29 cellular contexts compared by ENCODE assay signal in genomic region chr14:101501341-101501740, GRCh38. TPM values are rescaled to one million over a fixed set of nuclear protein-coding genes. Genes with fewer than 3 reads are reported as not detected.
DNase-seq lines count a peak whose midpoint lies in the region; ATAC-seq, FAIRE-seq and TF ChIP-seq lines count a peak whose summit lies in the region.
"Had no signal": no experiment of that assay in that cellular context is flagged by ENCODE, and none has a peak within 500 bp of the region (broad histone marks: within the 10 kb centered on the region; RNA-seq: fewer than 3 reads in every experiment).

No MANE protein-coding gene starts in this region.

- H3K27me3 Mint-ChIP-seq in neural progenitor cell (ENCODE audit: insufficient read depth, low read depth) = peaks cover 6% of the 10 kb centered on the region
- H3K27me3 Mint-ChIP-seq in stimulated activated naive CD8-positive, alpha-beta T cell treated with anti-CD3 and anti-CD28 coated beads, Interleukin-15, amount 100 ng/mL, for 72 hours = peaks cover 49% of the 10 kb centered on the region

- no peak for FAIRE-seq in HepG2 (lab: Jason Lieb, UNC)
- FAIRE-seq: endometrium, pancreas had no signal

- H3K4me3 Mint-ChIP-seq in neural progenitor cell = no peak overlapping the region
- H3K4me3 Mint-ChIP-seq in stimulated activated naive CD8-positive, alpha-beta T cell treated with anti-CD3 and anti-CD28 coated beads, Interleukin-15, amount 100 ng/mL, for 72 hours = no peak overlapping the region
- H3K4me3 Mint-ChIP-seq: activated T-cell treated with anti-CD3 and anti-CD28 coated beads, Interleukin-2, amount 50 U/mL, for 24 hours; CD8-positive, alpha-beta T cell; HFFc6; IgD-negative memory B cell; T-helper 17 cell had no signal

- 88% methylated on average over 13 of the region's 18 CpGs for WGBS in right lobe of liver (ENCODE audit: insufficient coverage, low coverage, low lambda C conversion rate, missing lambda C conversion rate)
- 59% methylated on average over 15 of the region's 18 CpGs for WGBS in HepG2 (ENCODE audit: low lambda C conversion rate)

- H3K27ac ChIP-seq in right lobe of liver (no peak overlapping the region), HepG2 (ENCODE audit: extremely low read length, insufficient read depth, low read length) (no peak overlapping the region), neural progenitor cell (no peak overlapping the region)
- H3K27ac ChIP-seq: pancreas, upper lobe of left lung had no signal

- peaks cover 3% of the 10 kb centered on the region for H3K9me3 Mint-ChIP-seq in neural progenitor cell
- H3K9me3 Mint-ChIP-seq in stimulated activated naive CD8-positive, alpha-beta T cell treated with anti-CD3 and anti-CD28 coated beads, Interleukin-15, amount 100 ng/mL, for 72 hours = peaks cover 0 to 17% of the 10 kb centered on the region in 2 donors
- H3K9me3 Mint-ChIP-seq: activated T-cell treated with anti-CD3 and anti-CD28 coated beads, Interleukin-2, amount 50 U/mL, for 24 hours; CD8-positive, alpha-beta T cell had no signal

- H3K4me1 ChIP-seq in right lobe of liver = peaks cover 0 to 18% (median 7%) of the 10 kb centered on the region in 4 donors
- peaks cover 14% of the 10 kb centered on the region for H3K4me1 ChIP-seq in HepG2 (ENCODE audit: insufficient read depth, low read length)
- peaks cover 10% of the 10 kb centered on the region for H3K4me1 ChIP-seq in neural progenitor cell
- H3K4me1 ChIP-seq: upper lobe of left lung had no signal

- BruUV-seq in HepG2 (replicated peaks; lab: Mats Ljungman, UMichigan) = no TSS peak

- H3K9me3 ChIP-seq in right lobe of liver (no peaks in the 10 kb centered on the region), HepG2 (ENCODE audit: low read length) (no peaks in the 10 kb centered on the region; the same call in 1 of the 2 replicates), neural progenitor cell (ENCODE audit: low read depth) (no peaks in the 10 kb centered on the region)
- H3K9me3 ChIP-seq: pancreas, SK-N-SH had no signal

- no peaks in the 10 kb centered on the region for H3K36me3 ChIP-seq in right lobe of liver
- H3K36me3 ChIP-seq in HepG2 (replicated peaks in 1 of 2; ENCODE audit: control insufficient read depth in 1 of 2, insufficient read depth in 2 of 2, low read length in 2 of 2) = no peaks in the 10 kb centered on the region
- H3K36me3 ChIP-seq in neural progenitor cell = no peaks in the 10 kb centered on the region
- H3K36me3 ChIP-seq: pancreas, upper lobe of left lung had no signal

- TF ChIP-seq RAD21 in HepG2 (CRISPR knock-in tag; IDR thresholded peaks at IDR 0.05) = no peak

- POLR2A ChIA-PET in HepG2 (lab: Yijun Ruan, JAX) = no interaction called here

- TF ChIP-seq CTCF in right lobe of liver (IDR thresholded peaks at IDR 0.05) = no peak
- no peak for TF ChIP-seq CTCF in HepG2 (CRISPR knock-in tag; IDR thresholded peaks at IDR 0.05)
- TF ChIP-seq CTCF in neural progenitor cell (IDR thresholded peaks at IDR 0.05) = no peak

- H3K27me3 ChIP-seq in right lobe of liver (no peaks in the 10 kb centered on the region), HepG2 (ENCODE audit: control insufficient read depth in 1 of 2, insufficient read depth in 2 of 2, low read length in 2 of 2) (peaks cover 5 to 49% of the 10 kb centered on the region in 2 experiments; a peak in 4 of 5 replicates), neural progenitor cell (no peaks in the 10 kb centered on the region)
- H3K27me3 ChIP-seq: pancreas, upper lobe of left lung had no signal

- peak; percentile 2 for DNase-seq in NCI-H1092 treated with DMSO at 0.1 percent for 48 hours (lab: John Stamatoyannopoulos, UW)
- DNase-seq in NCI-H1092 (lab: John Stamatoyannopoulos, UW) = no peak
- peak in 2 of 3 donors; percentile 19 to 27 for DNase-seq in right lobe of liver
- DNase-seq in HepG2 (ENCODE audit: low spot score) = no peak
- DNase-seq in neural progenitor cell (ENCODE audit: low spot score) = no peak
- peak; percentile 30 for DNase-seq in ureter (ENCODE audit: low spot score)
- DNase-seq in COLO668 (lab: John Stamatoyannopoulos, UW; ENCODE audit: unreplicated experiment) = no peak
- DNase-seq in stimulated activated naive CD8-positive, alpha-beta T cell treated with anti-CD3 and anti-CD28 coated beads, Interleukin-15, amount 100 ng/mL, for 72 hours = no peak
- DNase-seq: activated CD4-positive, alpha-beta T cell treated with anti-CD3 and anti-CD28 coated beads for 4 hours; activated CD8-positive, alpha-beta memory T cell treated with anti-CD3 and anti-CD28 coated beads for 24 hours; activated naive CD4-positive, alpha-beta T cell treated with Interleukin-2 at 50 U/mL for 16 hours; activated T-cell treated with anti-CD3 and anti-CD28 coated beads, Interleukin-2, amount 50 U/mL, for 24 hours; GDM1; HFFc6; NCI-H1105 treated with DMSO at 0.1 percent for 48 hours; NCI-H2029 treated with DMSO at 0.1 percent for 48 hours; NCI-H510A treated with DMSO at 0.1 percent for 48 hours; RPMI8226; SK-N-SH had no signal

- no peak overlapping the region for H3K4me2 ChIP-seq in HepG2 (ENCODE audit: low read depth, low read length)
- H3K4me2 ChIP-seq in neural progenitor cell = no peak overlapping the region
- H3K4me2 ChIP-seq: SK-N-SH had no signal

- H2AFZ ChIP-seq in HepG2 (ENCODE audit: low read length) (no peak overlapping the region), neural progenitor cell (replicated peaks) (no peak overlapping the region)

- in situ Hi-C loops in HepG2 (cut with HindIII; ENCODE audit: extremely low pct_ligation_motif_present, low pct_unique_long_range_greater_than_20kb) = no loop called here

- H4K20me1 ChIP-seq in HepG2 (ENCODE audit: insufficient read depth, low read length) (no peaks in the 10 kb centered on the region), neural progenitor cell (ENCODE audit: low read depth) (peaks cover 8% of the 10 kb centered on the region)

- TF ChIP-seq EP300 in HepG2 (IDR thresholded peaks at IDR 0.05; ENCODE audit: low read depth in 2 of 2, low read length in 2 of 2) (no peak), HepG2 (CRISPR knock-in tag; IDR thresholded peaks at IDR 0.05; ENCODE audit: borderline replicate concordance) (no peak)

- no peak overlapping the region for H3K4me3 ChIP-seq in right lobe of liver
- no peak overlapping the region for H3K4me3 ChIP-seq in HepG2 (replicated peaks in 1 of 3; ENCODE audit: insufficient read depth in 1 of 3, low read depth in 2 of 3, low read length in 3 of 3)
- H3K4me3 ChIP-seq in neural progenitor cell = no peak overlapping the region
- H3K4me3 ChIP-seq: pancreas, upper lobe of left lung had no signal

- intact Hi-C loops in right lobe of liver (cut with DNase I) = no loop called here
- intact Hi-C loops in HepG2 (cut with micrococcal nuclease; ENCODE audit: unreplicated experiment) = no loop called here

- H3K27ac Mint-ChIP-seq in neural progenitor cell = peak overlapping the region; percentile 89
- H3K27ac Mint-ChIP-seq in stimulated activated naive CD8-positive, alpha-beta T cell treated with anti-CD3 and anti-CD28 coated beads, Interleukin-15, amount 100 ng/mL, for 72 hours = no peak overlapping the region
- H3K27ac Mint-ChIP-seq: activated T-cell treated with anti-CD3 and anti-CD28 coated beads, Interleukin-2, amount 50 U/mL, for 24 hours; CD8-positive, alpha-beta T cell; HFFc6; IgD-negative memory B cell; T-helper 17 cell had no signal

- H3K9ac ChIP-seq in HepG2 (ENCODE audit: insufficient read depth, low read depth, low read length) (no peak overlapping the region), neural progenitor cell (no peak overlapping the region)
- H3K9ac ChIP-seq: SK-N-SH had no signal

- CTCF ChIA-PET in HepG2 (lab: Yijun Ruan, JAX; ENCODE audit: low intra/inter-chr PET ratio, low total read pairs) = no interaction called here

- H3K79me2 ChIP-seq in HepG2 (ENCODE audit: insufficient read depth, low read length) (no peaks in the 10 kb centered on the region), neural progenitor cell (ENCODE audit: low read depth) (no peaks in the 10 kb centered on the region)

- TF ChIP-seq POLR2A in right lobe of liver (IDR thresholded peaks at IDR 0.05) = no peak
- no peak for TF ChIP-seq POLR2A in HepG2 (IDR thresholded peaks at IDR 0.05; ENCODE audit: insufficient read depth in 1 of 2, low read depth in 2 of 2, low read length in 2 of 2)

- H3K36me3 Mint-ChIP-seq in neural progenitor cell = no peaks in the 10 kb centered on the region
- H3K36me3 Mint-ChIP-seq: CD8-positive, alpha-beta T cell had no signal

- H3F3A ChIP-seq in neural progenitor cell (ENCODE audit: low read depth) = peaks cover 10% of the 10 kb centered on the region

- no peak for ATAC-seq in right lobe of liver
- no peak for ATAC-seq in HepG2
- no peak for ATAC-seq in stimulated activated naive CD8-positive, alpha-beta T cell treated with anti-CD3 and anti-CD28 coated beads, Interleukin-15, amount 100 ng/mL, for 72 hours
- ATAC-seq: CD8-positive, alpha-beta T cell; pancreas; right cardiac atrium; T-helper 17 cell had no signal

- H3K4me1 Mint-ChIP-seq in neural progenitor cell = peaks cover 32% of the 10 kb centered on the region
- no peaks in the 10 kb centered on the region for H3K4me1 Mint-ChIP-seq in stimulated activated naive CD8-positive, alpha-beta T cell treated with anti-CD3 and anti-CD28 coated beads, Interleukin-15, amount 100 ng/mL, for 72 hours
- H3K4me1 Mint-ChIP-seq: IgD-negative memory B cell had no signal

RNA-seq across cellular contexts. Expression of gene DIO3, which starts 60.0 kb away (rescaled TPM):
- total RNA-seq in right lobe of liver = 1 to 10 TPM in 1 of 6 experiments, under 1 TPM in 1, not detected in 4; 0.39 to 6.4 TPM
- total RNA-seq in HepG2 (2016; rRNA removed; fragmentation: Illumina TruSeq; extraction: Trizol) = not detected in 2 replicates
- total RNA-seq in HepG2 (2016; cell fraction: cytosol; rRNA removed; fragmentation: Illumina TruSeq; extraction: Trizol; ENCODE audit: low read depth) = not detected in 2 replicates
- not detected in 2 replicates for total RNA-seq in HepG2 (2016; cell fraction: insoluble cytoplasmic fraction; rRNA removed; fragmentation: Illumina TruSeq; extraction: Trizol)
- not detected in 2 replicates for total RNA-seq in HepG2 (2016; cell fraction: membrane; rRNA removed; fragmentation: Illumina TruSeq; extraction: Trizol)
- total RNA-seq in HepG2 (2016; cell fraction: nucleus; rRNA removed; fragmentation: Illumina TruSeq; extraction: Trizol) = not detected in 2 replicates
- polyA plus RNA-seq in HepG2 (2011; rRNA removed) = not detected in 2 replicates
- not detected in 2 replicates for polyA plus RNA-seq in HepG2 (2011; cell fraction: cytosol; rRNA removed)
- not detected in 2 replicates for polyA plus RNA-seq in HepG2 (2011; cell fraction: nucleus; rRNA removed)
- polyA plus RNA-seq in HepG2 (2012) = not detected in 2 replicates
- not detected in 2 replicates for polyA plus RNA-seq in HepG2 (2016; cell fraction: cytosol; fragmentation: Illumina TruSeq; extraction: Trizol; ENCODE audit: low read depth)
- polyA plus RNA-seq in HepG2 (2016; cell fraction: insoluble cytoplasmic fraction; fragmentation: Illumina TruSeq; extraction: Trizol; ENCODE audit: low read depth) = not detected in 2 replicates
- not detected in 2 replicates for polyA plus RNA-seq in HepG2 (2016; cell fraction: membrane; fragmentation: Illumina TruSeq; extraction: Trizol; ENCODE audit: low read depth)
- polyA plus RNA-seq in HepG2 (2016; cell fraction: nucleus; fragmentation: Illumina TruSeq; extraction: Trizol; ENCODE audit: insufficient read depth, low read depth) = not detected in 2 replicates
- 0.10 and 7.2 TPM in 2 replicates for polyA minus RNA-seq in HepG2 (2011; rRNA and poly(A)+ RNA removed; ENCODE audit: low replicate concordance)
- not detected in 2 replicates for polyA minus RNA-seq in HepG2 (2011; cell fraction: cytosol; rRNA and poly(A)+ RNA removed)
- polyA minus RNA-seq in HepG2 (2011; cell fraction: nucleus; rRNA and poly(A)+ RNA removed) = not detected in 2 replicates
- total RNA-seq in neural progenitor cell (ENCODE audit: low replicate concordance) = 0.90 and 3.3 TPM in 2 replicates
- 0.47 TPM for total RNA-seq in ureter
- total RNA-seq: A172; CD8-positive, alpha-beta T cell; HFFc6; lung microvascular endothelial cell; T-helper 17 cell had no signal
- polyA plus RNA-seq: fibroblast of lung, IgD-negative memory B cell, SK-N-SH had no signal

Comparison
In these comparisons a context has a peak if more than half of its experiments do, and no peak if none do; other contexts are left out.
1. DNase-seq: peak in NCI-H1092 treated with DMSO at 0.1 percent for 48 hours (single experiment), right lobe of liver (2 of 3) and ureter (single experiment); none in NCI-H1092 (single experiment), HepG2 (single experiment), neural progenitor cell (single experiment), COLO668 (single experiment) and stimulated activated naive CD8-positive, alpha-beta T cell treated with anti-CD3 and anti-CD28 coated beads, Interleukin-15, amount 100 ng/mL, for 72 hours (0 of 2).